ENCODE assay signal across 8 cellular contexts in genomic region chr10:62048919-62049636, GRCh38.
A peak's percentile ranks its signal among the peaks of the same experiment; 100 is the strongest.
DNase-seq lines count a peak whose midpoint lies in the region; TF ChIP-seq lines count a peak whose summit lies in the region.

No MANE protein-coding gene starts in this region.

- H3K9ac ChIP-seq in neural cell (ENCODE audit: low read length): no peak overlapping the region
- peak overlapping the region; percentile 92 to 95 for H3K9ac ChIP-seq in stomach smooth muscle (ENCODE audit: low read length in 2 of 2)

- peaks cover 2 to 42% (median 28%) of the 10 kb centered on the region in 4 donors for H3K4me1 ChIP-seq in Peyer's patch
- H3K4me1 ChIP-seq in stomach smooth muscle (ENCODE audit: control insufficient read depth, insufficient read depth, low read length): peaks cover 27% of the 10 kb centered on the region

- H3K36me3 ChIP-seq in Peyer's patch: peaks cover 0 to 11% (median 0%) of the 10 kb centered on the region in 3 donors
- H3K36me3 ChIP-seq in neural cell (ENCODE audit: insufficient read depth, low read length): no peaks in the 10 kb centered on the region
- H3K36me3 ChIP-seq in stomach smooth muscle (ENCODE audit: control insufficient read depth in 2 of 2, insufficient read depth in 2 of 2, low read length in 2 of 2): peaks cover 14 to 15% of the 10 kb centered on the region in 2 donors

- no peak overlapping the region for H2AFZ ChIP-seq in neural cell (ENCODE audit: low read depth, low read length)

- H3K27me3 ChIP-seq in Peyer's patch: no peaks in the 10 kb centered on the region
- H3K27me3 ChIP-seq in neural cell (ENCODE audit: insufficient read depth, low read depth, low read length): no peaks in the 10 kb centered on the region
- no peaks in the 10 kb centered on the region for H3K27me3 ChIP-seq in stomach smooth muscle (ENCODE audit: control insufficient read depth in 1 of 2, insufficient read depth in 2 of 2, low read length in 2 of 2)

- H3K9me3 ChIP-seq in Peyer's patch (no peaks in the 10 kb centered on the region), neural cell (ENCODE audit: low read length) (no peaks in the 10 kb centered on the region), stomach smooth muscle (ENCODE audit: control insufficient read depth in 2 of 2, low read length in 2 of 2) (no peaks in the 10 kb centered on the region)

- H3K27ac ChIP-seq in Peyer's patch (peak overlapping the region; percentile 79 to 90 (median 88)), neural cell (ENCODE audit: low read length) (no peak overlapping the region), stomach smooth muscle (ENCODE audit: low read length) (peak overlapping the region; percentile 88)

- TF ChIP-seq RAD21 in neural cell (conservative IDR thresholded peaks at IDR 0.05): no peak

- peaks cover 4% of the 10 kb centered on the region for H3F3A ChIP-seq in neural cell (ENCODE audit: insufficient read depth, low read length, poor library complexity, severe bottlenecking)

- DNase-seq in GOT3 (lab: John Stamatoyannopoulos, UW) (peak; percentile 76), Peyer's patch (peak; percentile 67 to 90 (median 72)), fibroblast of villous mesenchyme (ENCODE audit: low read depth) (peak; percentile 99), SIG-M5 treated with dmso at 0.1 percent for 504 hours (lab: John Stamatoyannopoulos, UW; ENCODE audit: unreplicated experiment) (no peak), GM19240 (ENCODE audit: insufficient read length, low spot score) (no peak)
- peak; percentile 62 for DNase-seq in activated gamma-delta T cell treated with anti-CD3 and anti-CD28 coated beads, Interleukin-2, amount 50 U/mL, for 16 hours (ENCODE audit: low read depth)

- H3K4me2 ChIP-seq in neural cell (ENCODE audit: low read length): no peak overlapping the region

- no peak for TF ChIP-seq CTCF in Peyer's patch (IDR thresholded peaks at IDR 0.05)
- TF ChIP-seq CTCF in fibroblast of villous mesenchyme (IDR thresholded peaks at IDR 0.05; ENCODE audit: insufficient read depth, low read depth, low read length): no peak
- no peak for TF ChIP-seq CTCF in neural cell (IDR thresholded peaks at IDR 0.05; ENCODE audit: poor library complexity, severe bottlenecking)

- peak overlapping the region; percentile 38 to 48 (median 42) for H3K4me3 ChIP-seq in Peyer's patch
- H3K4me3 ChIP-seq in fibroblast of villous mesenchyme (ENCODE audit: low read depth, low read length): peak overlapping the region; percentile 99
- H3K4me3 ChIP-seq in neural cell (ENCODE audit: low read length): peak overlapping the region; percentile 31
- peak overlapping the region; percentile 83 to 87 for H3K4me3 ChIP-seq in stomach smooth muscle (ENCODE audit: low read length in 2 of 2)

- H3K79me2 ChIP-seq in neural cell (replicated peaks; ENCODE audit: insufficient read depth, low read length): no peaks in the 10 kb centered on the region

- TF ChIP-seq POLR2A in Peyer's patch (IDR thresholded peaks at IDR 0.05): peak; percentile 51 to 69

- no peaks in the 10 kb centered on the region for H3K9me2 ChIP-seq in neural cell (ENCODE audit: insufficient read depth, low read length)

- no peaks in the 10 kb centered on the region for H4K20me1 ChIP-seq in neural cell (ENCODE audit: insufficient read depth)

- TF ChIP-seq EP300 in neural cell (conservative IDR thresholded peaks at IDR 0.05; ENCODE audit: poor library complexity, severe bottlenecking): peak; percentile 22

TF ChIP-seq in neural cell, 6 proteins besides CTCF, POLR2A, EP300 and RAD21:
- TF ChIP-seq POLR2AphosphoS5 (IDR thresholded peaks at IDR 0.05) (peak; percentile 15), MXI1 (conservative IDR thresholded peaks at IDR 0.05; ENCODE audit: poor library complexity, severe bottlenecking) (no peak)
TF ChIP-seq in neural cell: peak in this region for 1.

Comparison
In these comparisons a context has a peak if more than half of its experiments do, and no peak if none do; other contexts are left out.
1. DNase-seq: peak in GOT3 (single experiment), Peyer's patch (3 of 3), activated gamma-delta T cell treated with anti-CD3 and anti-CD28 coated beads, Interleukin-2, amount 50 U/mL, for 16 hours (single experiment) and fibroblast of villous mesenchyme (single experiment); none in SIG-M5 treated with dmso at 0.1 percent for 504 hours (single experiment) and GM19240 (single experiment).
2. H3K4me3 ChIP-seq: peak in every context shown above with its lines; median percentile 99 in fibroblast of villous mesenchyme; 85 in stomach smooth muscle; 42 in Peyer's patch; 31 in neural cell.